Comparison of ENCODE assay signal across 11 cellular contexts in genomic region chr17:50195196-50195865, GRCh38. TPM values are rescaled to one million over a fixed set of nuclear protein-coding genes. Genes with fewer than 3 reads are reported as not detected.
DNase-seq lines count a peak whose midpoint lies in the region; ATAC-seq and TF ChIP-seq lines count a peak whose summit lies in the region.
"Had no signal": no experiment of that assay in that cellular context is flagged by ENCODE, and none has a peak within 500 bp of the region (broad histone marks: within the 10 kb centered on the region; RNA-seq: fewer than 3 reads in every experiment).

No MANE protein-coding gene starts in this region.

- ATAC-seq in left ventricle myocardium superior, result no peak
- no peak for ATAC-seq in left cardiac atrium
- no peak for ATAC-seq in HG03025 (IDR thresholded peaks at IDR 0.05; ENCODE audit: low FRiP score, unreplicated experiment)

- DNase-seq in left ventricle myocardium superior (peak; percentile 22), left cardiac atrium (no peak), dedifferentiated amniotic fluid mesenchymal stem cell (ENCODE audit: extremely low spot score) (peak; percentile 66), neural crest cell (ENCODE audit: low read depth, low spot score) (no peak), NCI-H446 (lab: John Stamatoyannopoulos, UW) (no peak), ACHN (no peak), NCI-H226 (no peak)
- DNase-seq: activated CD4-positive, alpha-beta memory T cell treated with anti-CD3 and anti-CD28 coated beads, Interleukin-2, amount 10 ng/mL, durations not matched to agents 7 days and 5 days; erythroblast had no signal

- no peaks in the 10 kb centered on the region for H3K9me3 Mint-ChIP-seq in neural crest cell
- H3K9me3 Mint-ChIP-seq: activated CD4-positive, alpha-beta memory T cell treated with anti-CD3 and anti-CD28 coated beads, Interleukin-2, amount 10 ng/mL, durations not matched to agents 7 days and 5 days had no signal

- intact Hi-C loops in left ventricle myocardium superior (cut with micrococcal nuclease) (no loop called here), left cardiac atrium (cut with DNase I) (no loop called here)

- in situ Hi-C loops in ACHN (cut with HindIII; ENCODE audit: low pct_ligation_motif_present, low pct_unique_long_range_greater_than_20kb, low sequenced_read_pairs), result no loop called here

- no peaks in the 10 kb centered on the region for H3K36me3 Mint-ChIP-seq in neural crest cell (ENCODE audit: low read depth)

- peaks cover 14% of the 10 kb centered on the region for H3K4me1 Mint-ChIP-seq in neural crest cell

- peaks cover 21% of the 10 kb centered on the region for H3K27me3 Mint-ChIP-seq in neural crest cell (ENCODE audit: low read depth)

- no peak for TF ChIP-seq CTCF in neural crest cell (conservative IDR thresholded peaks at IDR 0.05)

- H3K4me3 Mint-ChIP-seq in neural crest cell, result no peak overlapping the region
- H3K4me3 Mint-ChIP-seq: activated CD4-positive, alpha-beta memory T cell treated with anti-CD3 and anti-CD28 coated beads, Interleukin-2, amount 10 ng/mL, durations not matched to agents 7 days and 5 days; B cell had no signal

- H3K27ac Mint-ChIP-seq in neural crest cell (ENCODE audit: unreplicated experiment), result peak overlapping the region; percentile 57
- H3K27ac Mint-ChIP-seq: activated CD4-positive, alpha-beta memory T cell treated with anti-CD3 and anti-CD28 coated beads, Interleukin-2, amount 10 ng/mL, durations not matched to agents 7 days and 5 days; B cell had no signal

RNA-seq across cellular contexts. Expression of gene COL1A1, which starts 6.1 kb away (rescaled TPM):
- total RNA-seq in left ventricle myocardium superior, result 26.8 TPM
- total RNA-seq in left cardiac atrium, result 100 to 1,000 TPM; 106 to 151 TPM
- 13.3 and 14.8 TPM in 2 replicates for total RNA-seq in neural crest cell

RNA-seq across cellular contexts. Expression of gene SGCA, which starts 29.5 kb away (rescaled TPM):
- total RNA-seq in left ventricle myocardium superior (155 TPM), left cardiac atrium (100 to 1,000 TPM in 1 of 2 donors, 10 to 100 TPM in 1; 96.3 to 131 TPM), neural crest cell (not detected in 2 replicates)

RNA-seq across cellular contexts. Expression of gene PPP1R9B, which starts 44.9 kb away (rescaled TPM):
- 37.6 TPM for total RNA-seq in left ventricle myocardium superior
- total RNA-seq in left cardiac atrium, result 10 to 100 TPM; 35.8 to 43.4 TPM
- total RNA-seq in neural crest cell, result 67.1 and 68.8 TPM in 2 replicates

Comparison
In these comparisons a context has a peak if more than half of its experiments do, and no peak if none do; other contexts are left out.
1. DNase-seq: peak in left ventricle myocardium superior (single experiment) and dedifferentiated amniotic fluid mesenchymal stem cell (single experiment); none in left cardiac atrium (single experiment), neural crest cell (single experiment), NCI-H446 (0 of 2), ACHN (single experiment) and NCI-H226 (single experiment).
2. RNA of gene SGCA, which starts 29.5 kb away (total RNA-seq): 155 TPM in left ventricle myocardium superior (single experiment) and 96.3 to 131 TPM in left cardiac atrium; not detected in neural crest cell; every median in the first group is over 10 times any median in the second.